Comparison of ENCODE assay signal across 8 cellular contexts in genomic region chr12:108730337-108731104, GRCh38. TPM values are rescaled to one million over a fixed set of nuclear protein-coding genes. Genes with fewer than 3 reads are reported as not detected.
DNase-seq lines count a peak whose midpoint lies in the region; ATAC-seq lines count a peak whose summit lies in the region.

No MANE protein-coding gene starts in this region.

- H3K27me3 ChIP-seq in muscle layer of colon (ENCODE audit: control insufficient read depth in 1 of 2, insufficient read depth in 2 of 2, low read length in 2 of 2): no peaks in the 10 kb centered on the region

- H3K9me3 ChIP-seq in muscle layer of colon (ENCODE audit: low read length): no peaks in the 10 kb centered on the region

- peak overlapping the region; percentile 97 for H3K27ac ChIP-seq in muscle layer of colon (ENCODE audit: low read depth, low read length)

- no peaks in the 10 kb centered on the region for H3K36me3 ChIP-seq in muscle layer of colon (ENCODE audit: insufficient read depth, low read length)

- peak; percentile 48 for DNase-seq in GF-D8 (lab: John Stamatoyannopoulos, UW)
- peak; percentile 84 for DNase-seq in NCI-H82 (lab: John Stamatoyannopoulos, UW)
- peak; percentile 7 for DNase-seq in activated CD8-positive, alpha-beta memory T cell treated with anti-CD3 and anti-CD28 coated beads, Interleukin-2, amount 50 U/mL, for 1 hour (ENCODE audit: extremely low read depth)
- peak; percentile 75 for DNase-seq in stimulated activated naive CD8-positive, alpha-beta T cell treated with anti-CD3 and anti-CD28 coated beads, Interleukin-15, Interleukin-2, amounts not matched to agents 100 U/mL and 50 U/mL, for 24 hours

- ATAC-seq in HG03442 (IDR thresholded peaks at IDR 0.05; ENCODE audit: unreplicated experiment): peak; percentile 20
- peak; percentile 1 for ATAC-seq in esophagus mucosa
- ATAC-seq in stimulated activated naive CD8-positive, alpha-beta T cell treated with anti-CD3 and anti-CD28 coated beads, Interleukin-15, Interleukin-2, amounts not matched to agents 100 U/mL and 50 U/mL, for 24 hours: peak; percentile 19
- no peak for ATAC-seq in GM18873 (IDR thresholded peaks at IDR 0.05; ENCODE audit: low FRiP score, unreplicated experiment)

- peak overlapping the region; percentile 85 to 97 for H3K4me3 ChIP-seq in muscle layer of colon (ENCODE audit: low read depth in 1 of 2, low read length in 2 of 2)

- peak overlapping the region; percentile 70 for H3K9ac ChIP-seq in muscle layer of colon (ENCODE audit: low read length)

- H3K4me1 ChIP-seq in muscle layer of colon (ENCODE audit: insufficient read depth, low read length): peaks cover 32% of the 10 kb centered on the region

RNA-seq across cellular contexts. Expression of gene CORO1C, which starts 0.8 kb away (rescaled TPM):
- total RNA-seq in esophagus mucosa: 107 TPM

Comparison
In these comparisons a context has a peak if more than half of its experiments do, and no peak if none do; other contexts are left out.
1. DNase-seq: peak in every context shown above with its lines; median percentile 84 in NCI-H82; 75 in stimulated activated naive CD8-positive, alpha-beta T cell treated with anti-CD3 and anti-CD28 coated beads, Interleukin-15, Interleukin-2, amounts not matched to agents 100 U/mL and 50 U/mL, for 24 hours; 48 in GF-D8; 7 in activated CD8-positive, alpha-beta memory T cell treated with anti-CD3 and anti-CD28 coated beads, Interleukin-2, amount 50 U/mL, for 1 hour.